Comparison of ENCODE assay signal across 8 cellular contexts in the genomic region with DNA sequence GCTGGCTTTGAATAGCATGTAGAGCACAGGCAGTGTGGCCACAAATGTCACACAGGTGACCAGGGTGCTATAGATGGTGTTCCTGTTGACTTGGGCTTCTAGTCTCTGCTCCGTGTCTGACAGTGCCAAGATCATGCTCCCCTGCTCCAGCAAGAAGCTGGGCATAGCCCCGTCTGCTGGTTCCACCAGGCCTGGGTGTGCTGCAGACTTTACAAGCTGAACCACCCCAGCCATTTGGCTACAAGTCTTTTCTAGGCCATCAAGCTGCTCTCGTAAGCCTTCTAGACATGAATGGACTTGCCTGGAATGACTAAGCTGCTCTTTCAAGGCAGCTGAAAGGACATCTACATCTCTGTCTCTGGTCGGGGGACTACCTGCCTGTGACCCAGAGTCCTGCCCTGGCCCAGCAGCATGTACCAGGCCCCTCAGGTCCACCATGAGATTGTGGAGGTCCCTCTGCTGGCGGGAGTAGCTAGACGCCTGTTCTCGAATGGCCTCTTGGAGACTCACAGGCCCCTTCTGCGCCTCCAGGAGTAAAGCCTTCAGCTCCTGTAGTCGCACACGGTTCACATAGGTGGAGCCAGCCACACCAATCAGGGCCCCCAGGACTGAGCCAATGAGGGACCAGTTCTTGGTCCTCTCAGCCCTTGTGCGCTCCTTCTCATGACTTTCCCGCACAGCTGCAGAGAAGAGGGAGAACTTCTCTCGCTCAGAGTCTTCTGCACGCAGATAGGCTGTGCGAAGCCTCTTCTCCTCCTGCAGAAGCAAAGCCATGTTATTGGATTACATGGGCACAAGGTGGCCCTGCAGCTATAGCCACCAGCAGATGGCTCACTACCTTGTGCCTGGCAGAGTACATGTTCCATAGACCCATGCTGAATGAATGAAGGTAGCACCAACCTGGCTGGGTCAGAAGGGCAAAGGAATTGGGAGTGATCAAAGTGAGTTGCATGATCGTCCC. TPM values are rescaled to one million over a fixed set of nuclear protein-coding genes. Genes with fewer than 3 reads are reported as not detected.
DNase-seq lines count a peak whose midpoint lies in the region; ATAC-seq and TF ChIP-seq lines count a peak whose summit lies in the region.
"Had no signal": no experiment of that assay in that cellular context is flagged by ENCODE, and none has a peak within 500 bp of the region (broad histone marks: within the 10 kb centered on the region; RNA-seq: fewer than 3 reads in every experiment).

No MANE protein-coding gene starts in this region.

- H3K27me3 Mint-ChIP-seq in GM23338 (ENCODE audit: insufficient read depth, low read depth, poor library complexity): peaks cover 9% of the 10 kb centered on the region
- H3K27me3 Mint-ChIP-seq: activated T-helper 17 cell treated with anti-CD3 and anti-CD28 coated beads, Interleukin-2, amount 50 U/mL, for 72 hours had no signal

- no peaks in the 10 kb centered on the region; the same call in 1 of the 2 replicates for H4K20me1 ChIP-seq in GM23338 (replicated peaks; ENCODE audit: insufficient read depth)

- H3K9ac ChIP-seq in stomach smooth muscle (ENCODE audit: low read length in 2 of 2): no peak overlapping the region

- H3K27ac ChIP-seq in GM23338 (ENCODE audit: low read depth) (peak overlapping the region; percentile 59; the same call in 1 of the 2 replicates), gastroesophageal sphincter (peak overlapping the region in 3 of 4 donors; percentile 86 to 99 (median 98)), stomach smooth muscle (ENCODE audit: low read length) (peak overlapping the region; percentile 92)

- no peak overlapping the region; the same call in 2 of the 3 replicates for H3K4me3 Mint-ChIP-seq in GM23338
- H3K4me3 Mint-ChIP-seq: activated T-helper 17 cell treated with anti-CD3 and anti-CD28 coated beads, Interleukin-2, amount 50 U/mL, for 72 hours had no signal

- H2AFZ ChIP-seq in GM23338: no peak overlapping the region

- ATAC-seq in GM23338 (peak; percentile 38), gastroesophageal sphincter (no peak)
- ATAC-seq: activated T-helper 17 cell treated with anti-CD3 and anti-CD28 coated beads, Interleukin-2, amount 50 U/mL, for 72 hours had no signal

- H3K4me2 ChIP-seq in GM23338: no peak overlapping the region

- no peak overlapping the region for H3K4me3 ChIP-seq in GM23338
- peak overlapping the region in 1 of 2 donors; percentile 15 for H3K4me3 ChIP-seq in gastroesophageal sphincter
- peak overlapping the region in 1 of 2 donors; percentile 40 for H3K4me3 ChIP-seq in stomach smooth muscle (ENCODE audit: low read length in 2 of 2)

- no peaks in the 10 kb centered on the region for H3K9me2 ChIP-seq in GM23338 (ENCODE audit: insufficient read depth)

- WGBS in gastroesophageal sphincter (ENCODE audit: low coverage in 1 of 2), 2 donors: 80 to 86% methylated on average over 1 of the region's 16 CpGs

- H3K9me3 ChIP-seq in gastroesophageal sphincter (no peaks in the 10 kb centered on the region), stomach smooth muscle (ENCODE audit: control insufficient read depth in 2 of 2, low read length in 2 of 2) (no peaks in the 10 kb centered on the region)

- peak; percentile 48 to 68 for TF ChIP-seq CTCF in GM23338 (conservative IDR thresholded peaks at IDR 0.05; ENCODE audit: low read depth in 2 of 2)
- TF ChIP-seq CTCF in gastroesophageal sphincter (IDR thresholded peaks at IDR 0.05): no peak

- peaks cover 39% of the 10 kb centered on the region for H3F3A ChIP-seq in GM23338 (replicated peaks; ENCODE audit: low read depth)

- peaks cover 29% of the 10 kb centered on the region for H3K79me2 ChIP-seq in GM23338 (replicated peaks; ENCODE audit: insufficient read depth)

- H3K9me3 Mint-ChIP-seq in GM23338: no peaks in the 10 kb centered on the region
- H3K9me3 Mint-ChIP-seq: activated T-helper 17 cell treated with anti-CD3 and anti-CD28 coated beads, Interleukin-2, amount 50 U/mL, for 72 hours had no signal

- no peak for TF ChIP-seq POLR2A in gastroesophageal sphincter (IDR thresholded peaks at IDR 0.05)

- H3K36me3 ChIP-seq in GM23338 (ENCODE audit: insufficient read depth): peaks cover 10% of the 10 kb centered on the region
- peaks cover 0 to 13% of the 10 kb centered on the region in 2 donors for H3K36me3 ChIP-seq in gastroesophageal sphincter
- H3K36me3 ChIP-seq in stomach smooth muscle (ENCODE audit: control insufficient read depth in 2 of 2, insufficient read depth in 2 of 2, low read length in 2 of 2): peaks cover 12 to 15% of the 10 kb centered on the region in 2 donors

- TF ChIP-seq EP300 in gastroesophageal sphincter (IDR thresholded peaks at IDR 0.05): no peak

- peak overlapping the region; percentile 90 for H3K27ac Mint-ChIP-seq in GM23338
- H3K27ac Mint-ChIP-seq: activated T-helper 17 cell treated with anti-CD3 and anti-CD28 coated beads, Interleukin-2, amount 50 U/mL, for 72 hours had no signal

- H3K36me3 Mint-ChIP-seq in GM23338 (ENCODE audit: low read depth): peaks cover 41% of the 10 kb centered on the region

- H3K4me1 ChIP-seq in GM23338 (ENCODE audit: insufficient read depth): peaks cover 23% of the 10 kb centered on the region
- H3K4me1 ChIP-seq in gastroesophageal sphincter: peaks cover 6 to 67% (median 31%) of the 10 kb centered on the region in 3 donors
- peaks cover 62% of the 10 kb centered on the region for H3K4me1 ChIP-seq in stomach smooth muscle (ENCODE audit: control insufficient read depth, insufficient read depth, low read length)

- H3K27me3 ChIP-seq in GM23338 (ENCODE audit: insufficient read depth) (no peaks in the 10 kb centered on the region), gastroesophageal sphincter (no peaks in the 10 kb centered on the region), stomach smooth muscle (ENCODE audit: control insufficient read depth in 1 of 2, insufficient read depth in 2 of 2, low read length in 2 of 2) (no peaks in the 10 kb centered on the region)

- in situ Hi-C loops in SK-MEL-5 (cut with HindIII; ENCODE audit: low pct_unique_long_range_greater_than_20kb, low sequenced_read_pairs): no loop called here

- peaks cover 36% of the 10 kb centered on the region for H3K4me1 Mint-ChIP-seq in GM23338
- H3K4me1 Mint-ChIP-seq: activated T-helper 17 cell treated with anti-CD3 and anti-CD28 coated beads, Interleukin-2, amount 50 U/mL, for 72 hours had no signal

- DNase-seq in GM23338 (ENCODE audit: low spot score) (peak; percentile 92), SK-MEL-5 (ENCODE audit: low read depth, low spot score) (peak; percentile 28), SIG-M5 treated with dmso at 0.1 percent for 504 hours (lab: John Stamatoyannopoulos, UW; ENCODE audit: unreplicated experiment) (no peak), NCI-H128 (lab: John Stamatoyannopoulos, UW; ENCODE audit: unreplicated experiment) (no peak), RPMI8226 (no peak)

TF ChIP-seq in GM23338, 12 proteins besides CTCF, POLR2A, EP300 and RAD21 (continues in another document):
- TF ChIP-seq NANOG (IDR thresholded peaks at IDR 0.05; ENCODE audit: borderline replicate concordance): no peak
- no peak for TF ChIP-seq ZNF331 (CRISPR knock-in tag; IDR thresholded peaks at IDR 0.05; ENCODE audit: low read depth)
- TF ChIP-seq, protein P1, sequence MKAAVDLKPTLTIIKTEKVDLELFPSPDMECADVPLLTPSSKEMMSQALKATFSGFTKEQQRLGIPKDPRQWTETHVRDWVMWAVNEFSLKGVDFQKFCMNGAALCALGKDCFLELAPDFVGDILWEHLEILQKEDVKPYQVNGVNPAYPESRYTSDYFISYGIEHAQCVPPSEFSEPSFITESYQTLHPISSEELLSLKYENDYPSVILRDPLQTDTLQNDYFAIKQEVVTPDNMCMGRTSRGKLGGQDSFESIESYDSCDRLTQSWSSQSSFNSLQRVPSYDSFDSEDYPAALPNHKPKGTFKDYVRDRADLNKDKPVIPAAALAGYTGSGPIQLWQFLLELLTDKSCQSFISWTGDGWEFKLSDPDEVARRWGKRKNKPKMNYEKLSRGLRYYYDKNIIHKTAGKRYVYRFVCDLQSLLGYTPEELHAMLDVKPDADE (IDR thresholded peaks at IDR 0.05): no peak
- no peak for TF ChIP-seq EZH2phosphoT487 (IDR thresholded peaks at IDR 0.05; ENCODE audit: unreplicated experiment)
- TF ChIP-seq EZH2 (IDR thresholded peaks at IDR 0.05; ENCODE audit: low read depth, unreplicated experiment): no peak
- no peak for TF ChIP-seq STAT1 (IDR thresholded peaks at IDR 0.05; ENCODE audit: unreplicated experiment)

RNA-seq across cellular contexts. Expression of a gene that starts 2.8 kb away (rescaled TPM):
- 144 and 164 TPM in 2 replicates for total RNA-seq in GM23338 (2014; rRNA removed; shearing (Covaris generic))
- 49.0 and 49.3 TPM in 2 replicates for polyA plus RNA-seq in GM23338 (2016; fragmentation: Nextera tagmentation; extraction: Ambion mirVana)
- 4.9 and 7.4 TPM in 2 replicates for total RNA-seq in SK-MEL-5 (2014; rRNA removed; shearing (Covaris generic))
- 8.5 and 20.2 TPM in 2 replicates for polyA plus RNA-seq in SK-MEL-5 (2015; cell fraction: cytosol; rRNA removed)
- polyA plus RNA-seq in SK-MEL-5 (2015; cell fraction: nucleus; rRNA removed): 105 and 138 TPM in 2 replicates
- total RNA-seq in gastroesophageal sphincter: 100 to 1,000 TPM; 125 to 186 (median 147) TPM

RNA-seq across cellular contexts. Expression of a gene that starts 7.2 kb away (rescaled TPM):
- 24.1 and 28.9 TPM in 2 replicates for total RNA-seq in GM23338 (2014; rRNA removed; shearing (Covaris generic))
- 20.8 and 22.2 TPM in 2 replicates for polyA plus RNA-seq in GM23338 (2016; fragmentation: Nextera tagmentation; extraction: Ambion mirVana)
- 41.6 and 43.8 TPM in 2 replicates for total RNA-seq in SK-MEL-5 (2014; rRNA removed; shearing (Covaris generic))
- 43.9 and 45.9 TPM in 2 replicates for polyA plus RNA-seq in SK-MEL-5 (2015; cell fraction: cytosol; rRNA removed)
- 14.8 and 17.1 TPM in 2 replicates for polyA plus RNA-seq in SK-MEL-5 (2015; cell fraction: nucleus; rRNA removed)
- total RNA-seq in gastroesophageal sphincter: 10 to 100 TPM; 10.2 to 32.6 (median 26.3) TPM

RNA-seq across cellular contexts. Expression of a gene that starts 7.4 kb away (rescaled TPM):
- total RNA-seq in GM23338 (2014; rRNA removed; shearing (Covaris generic)): 362 and 419 TPM in 2 replicates
- 2,089 and 2,333 TPM in 2 replicates for polyA plus RNA-seq in GM23338 (2016; fragmentation: Nextera tagmentation; extraction: Ambion mirVana)
- 412 and 439 TPM in 2 replicates for total RNA-seq in SK-MEL-5 (2014; rRNA removed; shearing (Covaris generic))
- 246 and 431 TPM in 2 replicates for polyA plus RNA-seq in SK-MEL-5 (2015; cell fraction: cytosol; rRNA removed)
- 46.9 and 68.6 TPM in 2 replicates for polyA plus RNA-seq in SK-MEL-5 (2015; cell fraction: nucleus; rRNA removed)
- total RNA-seq in gastroesophageal sphincter: 100 to 1,000 TPM; 200 to 329 (median 260) TPM

RNA-seq across cellular contexts. Expression of a gene that starts 13.8 kb away (rescaled TPM):
- 17.3 and 17.6 TPM in 2 replicates for total RNA-seq in GM23338 (2014; rRNA removed; shearing (Covaris generic))
- 5.8 and 6.1 TPM in 2 replicates for polyA plus RNA-seq in GM23338 (2016; fragmentation: Nextera tagmentation; extraction: Ambion mirVana)
- total RNA-seq in SK-MEL-5 (2014; rRNA removed; shearing (Covaris generic)): 5.5 and 7.7 TPM in 2 replicates
- 9.6 and 10.4 TPM in 2 replicates for polyA plus RNA-seq in SK-MEL-5 (2015; cell fraction: cytosol; rRNA removed)
- 22.9 and 24.8 TPM in 2 replicates for polyA plus RNA-seq in SK-MEL-5 (2015; cell fraction: nucleus; rRNA removed)
- 1 to 10 TPM; 3.0 to 6.8 (median 5.2) TPM for total RNA-seq in gastroesophageal sphincter

Comparison
In these comparisons a context has a peak if more than half of its experiments do, and no peak if none do; other contexts are left out.
1. DNase-seq: peak in GM23338 (single experiment) and SK-MEL-5 (single experiment); none in SIG-M5 treated with dmso at 0.1 percent for 504 hours (single experiment), NCI-H128 (single experiment) and RPMI8226 (single experiment).
2. CTCF ChIP-seq: peak in GM23338 (2 of 2); none in gastroesophageal sphincter (0 of 4).
3. RNA of a gene that starts 2.8 kb away (total RNA-seq): 125 to 186 TPM in gastroesophageal sphincter and 144 to 164 TPM in GM23338; 4.9 to 7.4 TPM in SK-MEL-5; every median in the first group is over 10 times any median in the second.
4. Peak in every context shown above with its lines, with median percentiles within 50 percentile points of each other: H3K27ac ChIP-seq.